In the genomic region with DNA sequence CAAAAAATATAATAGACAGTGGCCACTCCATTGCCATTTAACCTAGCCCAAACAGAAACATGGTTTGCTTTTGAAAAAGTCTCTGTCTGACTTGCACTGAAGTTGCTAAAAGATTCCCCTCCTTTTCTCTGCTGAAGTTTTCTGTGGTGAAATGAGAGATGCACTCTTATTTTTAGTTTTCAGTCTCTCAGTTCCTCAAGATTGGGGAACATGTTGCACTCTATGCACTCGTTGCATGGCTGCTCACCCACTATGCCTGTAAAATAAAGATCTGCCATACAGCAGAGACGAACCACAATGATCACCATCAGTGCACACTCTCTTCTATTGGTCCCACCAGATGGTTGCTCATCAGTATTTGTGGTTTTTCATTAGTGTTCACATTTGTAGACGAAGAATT, we compare ENCODE assay signal across 14 cellular contexts. TPM values are rescaled to one million over a fixed set of nuclear protein-coding genes. Genes with fewer than 3 reads are reported as not detected.
DNase-seq lines count a peak whose midpoint lies in the region; ATAC-seq lines count a peak whose summit lies in the region.
"Had no signal": no experiment of that assay in that cellular context is flagged by ENCODE, and none has a peak within 500 bp of the region (broad histone marks: within the 10 kb centered on the region; RNA-seq: fewer than 3 reads in every experiment).

No MANE protein-coding gene starts in this region.

- no peaks in the 10 kb centered on the region for H3K79me1 ChIP-seq in trophoblast cell (ENCODE audit: low read length)

- DNase-seq in trophoblast cell (no peak), NCI-H1092 treated with DMSO at 0.1 percent for 48 hours (lab: John Stamatoyannopoulos, UW) (no peak), foreskin melanocyte (no peak), SKM-1 (lab: John Stamatoyannopoulos, UW; ENCODE audit: unreplicated experiment) (no peak)
- DNase-seq: activated gamma-delta T cell, DMS53, foreskin fibroblast, NCI-H1092, WERI-Rb-1 had no signal

- no peak overlapping the region for H3K23ac ChIP-seq in trophoblast cell (ENCODE audit: low read length)

- no peak overlapping the region for H2AFZ ChIP-seq in trophoblast cell (ENCODE audit: insufficient read depth, low read length, poor library complexity)

- peaks cover 2 to 6% of the 10 kb centered on the region in 2 experiments for H3K4me1 ChIP-seq in trophoblast cell (ENCODE audit: control insufficient read depth in 1 of 2, insufficient read depth in 2 of 2, low read length in 2 of 2)

- no peak overlapping the region for H3K4me2 ChIP-seq in trophoblast cell (ENCODE audit: low read length)

- no peak overlapping the region for H3K14ac ChIP-seq in trophoblast cell (ENCODE audit: low read length)

- H3K4me3 ChIP-seq in trophoblast cell (ENCODE audit: low read depth, low read length): no peak overlapping the region
- H3K4me3 ChIP-seq: lung had no signal

- H4K8ac ChIP-seq in trophoblast cell (ENCODE audit: low read depth, low read length): no peak overlapping the region

- no peak overlapping the region for H4K91ac ChIP-seq in trophoblast cell (ENCODE audit: low read depth, low read length)

- H4K12ac ChIP-seq in trophoblast cell (ENCODE audit: low read depth, low read length): no peak overlapping the region

- peak; percentile 99 for ATAC-seq in GM18909 (IDR thresholded peaks at IDR 0.05; ENCODE audit: poor library complexity, unreplicated experiment)
- ATAC-seq in GM21717 (IDR thresholded peaks at IDR 0.05; ENCODE audit: unreplicated experiment): peak; percentile 99
- ATAC-seq in HG03159 (IDR thresholded peaks at IDR 0.05; ENCODE audit: unreplicated experiment): peak; percentile 98
- ATAC-seq: Panc1 had no signal

- no peak overlapping the region for H3K27ac ChIP-seq in trophoblast cell (ENCODE audit: low read depth, low read length)
- H3K27ac ChIP-seq: WERI-Rb-1 had no signal

- H3K4ac ChIP-seq in trophoblast cell (ENCODE audit: low read depth, low read length): no peak overlapping the region

- no peak overlapping the region for H2AK5ac ChIP-seq in trophoblast cell (ENCODE audit: low read length)

- no peak overlapping the region for H3K18ac ChIP-seq in trophoblast cell (ENCODE audit: low read length)

- H3K9me3 ChIP-seq in trophoblast cell (ENCODE audit: insufficient read depth, low read depth, low read length): no peaks in the 10 kb centered on the region

- no peak overlapping the region for H3K9ac ChIP-seq in trophoblast cell (ENCODE audit: low read length)

- H3K36me3 ChIP-seq in trophoblast cell (ENCODE audit: control insufficient read depth in 1 of 2, insufficient read depth in 2 of 2, low read length in 2 of 2): no peaks in the 10 kb centered on the region
- H3K36me3 ChIP-seq: WERI-Rb-1 had no signal

- no peak overlapping the region for H2BK5ac ChIP-seq in trophoblast cell (ENCODE audit: low read depth, low read length, poor library complexity)

- H3K27me3 ChIP-seq in trophoblast cell (ENCODE audit: insufficient read depth, low read length): no peaks in the 10 kb centered on the region

- WGBS in trophoblast cell (ENCODE audit: extremely low coverage, insufficient coverage, insufficient read length): no CpG with 5 or more reads among the region's 3 CpGs

- H2BK12ac ChIP-seq in trophoblast cell (ENCODE audit: low read length): peak overlapping the region; percentile 40

- H2BK120ac ChIP-seq in trophoblast cell (ENCODE audit: insufficient read depth, low read length, poor library complexity): no peak overlapping the region

- no peaks in the 10 kb centered on the region for H3K79me2 ChIP-seq in trophoblast cell (ENCODE audit: control insufficient read depth, insufficient read depth, low read length, poor library complexity)

RNA-seq across cellular contexts. Expression of a gene that starts 13.1 kb away (rescaled TPM):
- 38.2 and 39.7 TPM in 2 replicates for polyA plus RNA-seq in trophoblast cell (2013)
